9 cellular contexts compared by ENCODE assay signal in genomic region chr2:11644293-11644692, GRCh38. TPM values are rescaled to one million over a fixed set of nuclear protein-coding genes. Genes with fewer than 3 reads are reported as not detected.
"Had no signal": no experiment of that assay in that cellular context is flagged by ENCODE, and none has a peak within 500 bp of the region (broad histone marks: within the 10 kb centered on the region; RNA-seq: fewer than 3 reads in every experiment).

No MANE protein-coding gene starts in this region.

- ATAC-seq: GM12878 had no signal

- DNase-seq: GDM1, GF-D8 had no signal

- H3K4me3 ChIP-seq: GM12878 had no signal

- FAIRE-seq: G401.6, GM12878, GM12891, GM12892, GM18507, GM19239 had no signal

RNA-seq across cellular contexts. Expression of gene NTSR2, which starts 25.7 kb away (rescaled TPM):
- total RNA-seq: G401, GM12878 had no signal
- polyA plus RNA-seq: GM12878 had no signal
